ENCODE assay signal across 3 cellular contexts in the genomic region with DNA sequence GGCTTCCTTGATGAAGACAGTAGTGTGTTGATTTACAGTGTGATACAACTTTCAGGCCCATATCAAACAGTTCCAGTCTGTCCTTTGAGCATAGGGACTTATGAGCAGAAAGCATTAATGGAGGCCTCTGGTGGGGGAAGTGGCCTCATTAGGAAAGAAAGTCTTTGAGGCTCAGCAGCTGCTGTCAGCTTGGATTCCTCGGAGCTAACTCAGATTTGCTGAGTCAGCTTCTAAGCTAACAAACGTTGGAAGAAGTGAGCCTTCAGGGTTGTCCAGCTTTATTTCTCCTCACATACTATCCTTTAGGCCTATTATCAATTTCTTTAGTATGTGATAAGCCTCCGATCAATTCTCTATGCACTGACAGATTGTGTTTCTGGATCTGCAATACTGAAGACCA.
TF ChIP-seq lines count a peak whose summit lies in the region.

No MANE protein-coding gene starts in this region.

TF ChIP-seq in K562, 482 proteins besides CTCF, POLR2A, EP300 and RAD21 (continues in another document):
- TF ChIP-seq C11orf30 (IDR thresholded peaks at IDR 0.05; ENCODE audit: low read depth) (peak; percentile 96), HDAC8 (tag; IDR thresholded peaks at IDR 0.05) (no peak), MAFF (IDR thresholded peaks at IDR 0.05; ENCODE audit: low read length) (peak; percentile 99), NEUROD1 (IDR thresholded peaks at IDR 0.05; ENCODE audit: borderline replicate concordance, low read depth, low read length, partially characterized antibody) (no peak), CREB5 (CRISPR knock-in tag; IDR thresholded peaks at IDR 0.05) (no peak), SIRT6 (IDR thresholded peaks at IDR 0.05; ENCODE audit: low read depth, low read length) (no peak), BRD9 (IDR thresholded peaks at IDR 0.05; ENCODE audit: low read depth, partially characterized antibody) (no peak), ZNF589 (CRISPR knock-in tag; IDR thresholded peaks at IDR 0.05; ENCODE audit: low read depth) (no peak), NFE2 (IDR thresholded peaks at IDR 0.05; ENCODE audit: low read depth) (peak; percentile 44; the same call in 1 of the 2 replicates), RBFOX2 (IDR thresholded peaks at IDR 0.05; ENCODE audit: low read depth, low read length) (no peak), YBX1 (IDR thresholded peaks at IDR 0.05) (no peak), MAFK (IDR thresholded peaks at IDR 0.05; ENCODE audit: low read length) (peak; percentile 99), PCBP1 (IDR thresholded peaks at IDR 0.05; ENCODE audit: low read depth, low read length, poor library complexity, severe bottlenecking) (no peak), HDAC2 (IDR thresholded peaks at IDR 0.05) (no peak), ZNF316 (IDR thresholded peaks at IDR 0.05) (peak; percentile 97), SP1 (CRISPR knock-in tag; IDR thresholded peaks at IDR 0.05) (no peak)
- TF ChIP-seq, protein P1, sequence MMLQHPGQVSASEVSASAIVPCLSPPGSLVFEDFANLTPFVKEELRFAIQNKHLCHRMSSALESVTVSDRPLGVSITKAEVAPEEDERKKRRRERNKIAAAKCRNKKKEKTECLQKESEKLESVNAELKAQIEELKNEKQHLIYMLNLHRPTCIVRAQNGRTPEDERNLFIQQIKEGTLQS (IDR thresholded peaks at IDR 0.05), result no peak
- TF ChIP-seq, protein P1 (CRISPR knock-in tag; conservative IDR thresholded peaks at IDR 0.05), result no peak
- TF ChIP-seq, protein P2, sequence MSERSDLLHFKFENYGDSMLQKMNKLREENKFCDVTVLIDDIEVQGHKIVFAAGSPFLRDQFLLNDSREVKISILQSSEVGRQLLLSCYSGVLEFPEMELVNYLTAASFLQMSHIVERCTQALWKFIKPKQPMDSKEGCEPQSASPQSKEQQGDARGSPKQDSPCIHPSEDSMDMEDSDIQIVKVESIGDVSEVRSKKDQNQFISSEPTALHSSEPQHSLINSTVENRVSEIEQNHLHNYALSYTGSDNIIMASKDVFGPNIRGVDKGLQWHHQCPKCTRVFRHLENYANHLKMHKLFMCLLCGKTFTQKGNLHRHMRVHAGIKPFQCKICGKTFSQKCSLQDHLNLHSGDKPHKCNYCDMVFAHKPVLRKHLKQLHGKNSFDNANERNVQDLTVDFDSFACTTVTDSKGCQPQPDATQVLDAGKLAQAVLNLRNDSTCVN (CRISPR knock-in tag; IDR thresholded peaks at IDR 0.05), result no peak
- TF ChIP-seq, protein P3, sequence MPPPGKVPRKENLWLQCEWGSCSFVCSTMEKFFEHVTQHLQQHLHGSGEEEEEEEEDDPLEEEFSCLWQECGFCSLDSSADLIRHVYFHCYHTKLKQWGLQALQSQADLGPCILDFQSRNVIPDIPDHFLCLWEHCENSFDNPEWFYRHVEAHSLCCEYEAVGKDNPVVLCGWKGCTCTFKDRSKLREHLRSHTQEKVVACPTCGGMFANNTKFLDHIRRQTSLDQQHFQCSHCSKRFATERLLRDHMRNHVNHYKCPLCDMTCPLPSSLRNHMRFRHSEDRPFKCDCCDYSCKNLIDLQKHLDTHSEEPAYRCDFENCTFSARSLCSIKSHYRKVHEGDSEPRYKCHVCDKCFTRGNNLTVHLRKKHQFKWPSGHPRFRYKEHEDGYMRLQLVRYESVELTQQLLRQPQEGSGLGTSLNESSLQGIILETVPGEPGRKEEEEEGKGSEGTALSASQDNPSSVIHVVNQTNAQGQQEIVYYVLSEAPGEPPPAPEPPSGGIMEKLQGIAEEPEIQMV (tag; conservative IDR thresholded peaks at IDR 0.05; ENCODE audit: low read depth), result no peak

TF ChIP-seq in HepG2, 621 proteins besides CTCF, POLR2A, EP300 and RAD21:
- no peak for TF ChIP-seq ZSCAN29 (CRISPR knock-in tag; conservative IDR thresholded peaks at IDR 0.05)
- TF ChIP-seq, protein P4, sequence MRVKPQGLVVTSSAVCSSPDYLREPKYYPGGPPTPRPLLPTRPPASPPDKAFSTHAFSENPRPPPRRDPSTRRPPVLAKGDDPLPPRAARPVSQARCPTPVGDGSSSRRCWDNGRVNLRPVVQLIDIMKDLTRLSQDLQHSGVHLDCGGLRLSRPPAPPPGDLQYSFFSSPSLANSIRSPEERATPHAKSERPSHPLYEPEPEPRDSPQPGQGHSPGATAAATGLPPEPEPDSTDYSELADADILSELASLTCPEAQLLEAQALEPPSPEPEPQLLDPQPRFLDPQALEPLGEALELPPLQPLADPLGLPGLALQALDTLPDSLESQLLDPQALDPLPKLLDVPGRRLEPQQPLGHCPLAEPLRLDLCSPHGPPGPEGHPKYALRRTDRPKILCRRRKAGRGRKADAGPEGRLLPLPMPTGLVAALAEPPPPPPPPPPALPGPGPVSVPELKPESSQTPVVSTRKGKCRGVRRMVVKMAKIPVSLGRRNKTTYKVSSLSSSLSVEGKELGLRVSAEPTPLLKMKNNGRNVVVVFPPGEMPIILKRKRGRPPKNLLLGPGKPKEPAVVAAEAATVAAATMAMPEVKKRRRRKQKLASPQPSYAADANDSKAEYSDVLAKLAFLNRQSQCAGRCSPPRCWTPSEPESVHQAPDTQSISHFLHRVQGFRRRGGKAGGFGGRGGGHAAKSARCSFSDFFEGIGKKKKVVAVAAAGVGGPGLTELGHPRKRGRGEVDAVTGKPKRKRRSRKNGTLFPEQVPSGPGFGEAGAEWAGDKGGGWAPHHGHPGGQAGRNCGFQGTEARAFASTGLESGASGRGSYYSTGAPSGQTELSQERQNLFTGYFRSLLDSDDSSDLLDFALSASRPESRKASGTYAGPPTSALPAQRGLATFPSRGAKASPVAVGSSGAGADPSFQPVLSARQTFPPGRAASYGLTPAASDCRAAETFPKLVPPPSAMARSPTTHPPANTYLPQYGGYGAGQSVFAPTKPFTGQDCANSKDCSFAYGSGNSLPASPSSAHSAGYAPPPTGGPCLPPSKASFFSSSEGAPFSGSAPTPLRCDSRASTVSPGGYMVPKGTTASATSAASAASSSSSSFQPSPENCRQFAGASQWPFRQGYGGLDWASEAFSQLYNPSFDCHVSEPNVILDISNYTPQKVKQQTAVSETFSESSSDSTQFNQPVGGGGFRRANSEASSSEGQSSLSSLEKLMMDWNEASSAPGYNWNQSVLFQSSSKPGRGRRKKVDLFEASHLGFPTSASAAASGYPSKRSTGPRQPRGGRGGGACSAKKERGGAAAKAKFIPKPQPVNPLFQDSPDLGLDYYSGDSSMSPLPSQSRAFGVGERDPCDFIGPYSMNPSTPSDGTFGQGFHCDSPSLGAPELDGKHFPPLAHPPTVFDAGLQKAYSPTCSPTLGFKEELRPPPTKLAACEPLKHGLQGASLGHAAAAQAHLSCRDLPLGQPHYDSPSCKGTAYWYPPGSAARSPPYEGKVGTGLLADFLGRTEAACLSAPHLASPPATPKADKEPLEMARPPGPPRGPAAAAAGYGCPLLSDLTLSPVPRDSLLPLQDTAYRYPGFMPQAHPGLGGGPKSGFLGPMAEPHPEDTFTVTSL (CRISPR knock-in tag; IDR thresholded peaks at IDR 0.05; ENCODE audit: borderline replicate concordance), result no peak
- peak; percentile 98 to 99 for TF ChIP-seq MAFK (conservative IDR thresholded peaks at IDR 0.05 in 1 of 2, IDR thresholded peaks at IDR 0.05 in 1 of 2; ENCODE audit: low read length in 2 of 2)
- no peak for TF ChIP-seq KDM5A (IDR thresholded peaks at IDR 0.05; ENCODE audit: borderline replicate concordance, low read length)
- no peak for TF ChIP-seq KLF15 (CRISPR knock-in tag; IDR thresholded peaks at IDR 0.05; ENCODE audit: borderline replicate concordance)
- TF ChIP-seq MAFF (IDR thresholded peaks at IDR 0.05; ENCODE audit: low read depth, low read length), result peak; percentile 99

TF ChIP-seq in SK-N-SH treated with all-trans-retinoic acid at 6 μM for 48 hours, 23 proteins besides CTCF, POLR2A, EP300 and RAD21:
- TF ChIP-seq ZC3H10 (CRISPR knock-in tag; IDR thresholded peaks at IDR 0.05) (no peak), ZNF565 (CRISPR knock-in tag; conservative IDR thresholded peaks at IDR 0.05; ENCODE audit: low read depth) (no peak), RARB (CRISPR knock-in tag; IDR thresholded peaks at IDR 0.05) (no peak), GLIS3 (CRISPR knock-in tag; IDR thresholded peaks at IDR 0.05) (no peak), ZNF70 (CRISPR knock-in tag; IDR thresholded peaks at IDR 0.05) (no peak), ISL1 (CRISPR knock-in tag; IDR thresholded peaks at IDR 0.05) (no peak), ESRRG (CRISPR knock-in tag; IDR thresholded peaks at IDR 0.05) (no peak)
